8 cellular contexts compared by ENCODE assay signal in genomic region chr5:122500245-122501086, GRCh38.
DNase-seq lines count a peak whose midpoint lies in the region; TF ChIP-seq lines count a peak whose summit lies in the region.

No MANE protein-coding gene starts in this region.

- no peaks in the 10 kb centered on the region for H3K36me3 ChIP-seq in OCI-LY3 (replicated peaks; ENCODE audit: low read depth, low read length)

- no peaks in the 10 kb centered on the region for H4K20me1 ChIP-seq in OCI-LY3 (ENCODE audit: insufficient read depth, low read length)

- H3K4me1 ChIP-seq in OCI-LY3 (ENCODE audit: low read length) = 0 out of 2 replicates have a peak, but pooled peaks cover 3% of the 10 kb centered on the region

- DNase-seq in COR-L47 (lab: John Stamatoyannopoulos, UW) (peak; percentile 46), H4 (ENCODE audit: low spot score) (peak; percentile 82), epidermal melanocyte (ENCODE audit: insufficient read length, low spot score) (peak; percentile 29), myocyte (ENCODE audit: low read depth) (peak; percentile 69), germinal center (ENCODE audit: low spot score) (no peak), COLO668 (lab: John Stamatoyannopoulos, UW; ENCODE audit: unreplicated experiment) (no peak)
- DNase-seq in stimulated activated CD8-positive, alpha-beta memory T cell treated with anti-CD3 and anti-CD28 coated beads, Interleukin-4, amount 100 ng/mL, for 48 hours = no peak

- no peak overlapping the region for H3K4me3 ChIP-seq in OCI-LY3 (ENCODE audit: low read length)

- no peak overlapping the region for H3K9ac ChIP-seq in OCI-LY3 (ENCODE audit: low read length)

- no peaks in the 10 kb centered on the region for H3K9me3 ChIP-seq in OCI-LY3 (ENCODE audit: insufficient read depth, low read length)

- peak; percentile 59 for TF ChIP-seq CTCF in OCI-LY3 (IDR thresholded peaks at IDR 0.05; ENCODE audit: low read depth, low read length)

- H3K79me2 ChIP-seq in OCI-LY3 (ENCODE audit: low read length) = no peaks in the 10 kb centered on the region

- no peaks in the 10 kb centered on the region for H3K27me3 ChIP-seq in OCI-LY3 (ENCODE audit: low read depth, low read length)

- no peak overlapping the region for H3K27ac ChIP-seq in OCI-LY3 (ENCODE audit: low read length)

- no peak overlapping the region for H3K4me2 ChIP-seq in OCI-LY3 (ENCODE audit: low read length)

- peak overlapping the region; percentile 86; the same call in 1 of the 2 replicates for H2AFZ ChIP-seq in OCI-LY3 (ENCODE audit: low read depth, low read length)

Comparison
In these comparisons a context has a peak if more than half of its experiments do, and no peak if none do; other contexts are left out.
1. DNase-seq: peak in COR-L47 (single experiment), H4 (single experiment), epidermal melanocyte (single experiment) and myocyte (single experiment); none in stimulated activated CD8-positive, alpha-beta memory T cell treated with anti-CD3 and anti-CD28 coated beads, Interleukin-4, amount 100 ng/mL, for 48 hours (single experiment), germinal center (single experiment) and COLO668 (single experiment).